ENCODE assay signal across 20 cellular contexts in the genomic region with DNA sequence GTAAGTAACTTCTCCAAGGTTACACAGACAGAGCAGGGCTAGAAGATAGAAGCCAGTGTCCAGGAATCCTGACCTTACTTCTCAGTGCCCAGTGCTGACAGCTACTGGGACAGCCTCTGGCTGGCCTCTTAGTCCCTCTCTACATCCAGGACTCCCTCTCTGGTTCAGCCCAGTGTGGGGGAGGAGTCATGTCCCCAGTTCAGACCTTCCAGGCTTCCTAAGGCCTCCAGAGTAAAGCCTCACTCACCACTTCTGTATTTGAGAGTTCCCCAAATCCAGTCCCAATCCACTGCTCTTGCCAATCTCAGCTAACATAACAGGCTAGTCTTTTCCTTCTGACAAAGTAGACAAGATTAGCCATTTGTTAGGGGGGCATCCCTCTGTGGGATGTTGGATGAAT. TPM values are rescaled to one million over a fixed set of nuclear protein-coding genes. Genes with fewer than 3 reads are reported as not detected.
A peak's percentile ranks its signal among the peaks of the same experiment; 100 is the strongest.
DNase-seq lines count a peak whose midpoint lies in the region; ATAC-seq and TF ChIP-seq lines count a peak whose summit lies in the region.
"Had no signal": no experiment of that assay in that cellular context is flagged by ENCODE, and none has a peak within 500 bp of the region (broad histone marks: within the 10 kb centered on the region; RNA-seq: fewer than 3 reads in every experiment).

No MANE protein-coding gene starts in this region.

- TF ChIP-seq CTCF in right atrium auricular region (IDR thresholded peaks at IDR 0.05): no peak
- no peak for TF ChIP-seq CTCF in colonic mucosa (IDR thresholded peaks at IDR 0.05)
- no peak for TF ChIP-seq CTCF in transverse colon (IDR thresholded peaks at IDR 0.05)

- H3K27me3 ChIP-seq in right atrium auricular region: no peaks in the 10 kb centered on the region
- H3K27me3 ChIP-seq in colonic mucosa: no peaks in the 10 kb centered on the region
- H3K27me3 ChIP-seq in transverse colon: no peaks in the 10 kb centered on the region

- no peak for TF ChIP-seq POLR2A in transverse colon (IDR thresholded peaks at IDR 0.05)

- in situ Hi-C loops in transverse colon (cut with MboI; ENCODE audit: low pct_ligation_motif_present in 1 of 4, low pct_unique_long_range_greater_than_20kb in 1 of 4, low sequenced_read_pairs in 3 of 4): no loop called here

- H3K36me3 ChIP-seq in right atrium auricular region (no peaks in the 10 kb centered on the region), colonic mucosa (no peaks in the 10 kb centered on the region), transverse colon (no peaks in the 10 kb centered on the region)
- H3K36me3 ChIP-seq: thoracic aorta had no signal

- H3K4me3 ChIP-seq in right atrium auricular region: no peak overlapping the region
- H3K4me3 ChIP-seq in colonic mucosa: no peak overlapping the region
- H3K4me3 ChIP-seq in transverse colon: no peak overlapping the region
- H3K4me3 ChIP-seq: thoracic aorta had no signal

- intact Hi-C loops in Right ventricle myocardium inferior (cut with DNase I) (no loop called here), colonic mucosa (cut with DNase I) (no loop called here), transverse colon (cut with DNase I; ENCODE audit: low total_unique reads) (no loop called here)

- no peaks in the 10 kb centered on the region for H3K9me3 ChIP-seq in right atrium auricular region
- no peaks in the 10 kb centered on the region for H3K9me3 ChIP-seq in colonic mucosa
- no peaks in the 10 kb centered on the region for H3K9me3 ChIP-seq in transverse colon
- H3K9me3 ChIP-seq: thoracic aorta had no signal

- no peak overlapping the region for H3K27ac ChIP-seq in right atrium auricular region
- peak overlapping the region; percentile 53 for H3K27ac ChIP-seq in colonic mucosa
- peak overlapping the region; percentile 30 to 65 (median 50) for H3K27ac ChIP-seq in transverse colon
- H3K27ac ChIP-seq: thoracic aorta had no signal

- H3K4me1 ChIP-seq in right atrium auricular region (no peaks in the 10 kb centered on the region), colonic mucosa (peaks cover 14% of the 10 kb centered on the region), transverse colon (peaks cover 0 to 42% (median 35%) of the 10 kb centered on the region in 4 donors)

- no peak overlapping the region for H3K9ac ChIP-seq in colonic mucosa (ENCODE audit: low read depth in 2 of 2, low read length in 2 of 2)

- DNase-seq in Right ventricle myocardium inferior (ENCODE audit: missing footprints) (no peak), right atrium auricular region (ENCODE audit: low spot score) (no peak), colonic mucosa (no peak), left lobe of liver (ENCODE audit: low spot score) (no peak), transverse colon (no peak), NCI-H345 treated with DMSO at 0.1 percent for 48 hours (lab: John Stamatoyannopoulos, UW; ENCODE audit: unreplicated experiment) (no peak)
- DNase-seq in activated CD4-positive, alpha-beta T cell treated with anti-CD3 and anti-CD28 coated beads, Interleukin-2, amount 50 U/mL, for 4 hours: no peak
- DNase-seq: activated CD4-positive, alpha-beta memory T cell treated with anti-CD3 and anti-CD28 coated beads for 36 hours; activated CD8-positive, alpha-beta memory T cell treated with anti-CD3 and anti-CD28 coated beads, Interleukin-2, amount 50 U/mL, for 4 hours; activated naive CD4-positive, alpha-beta T cell treated with anti-CD3 and anti-CD28 coated beads, Interleukin-2, amount 50 U/mL, for 16 hours; amniotic stem cell; cortex of kidney; NCI-H1417 treated with DMSO at 0.1 percent for 48 hours; NCI-H345; NCI-H748 treated with DMSO at 0.1 percent for 48 hours; stimulated activated CD4-positive, alpha-beta T cell treated with anti-CD3 and anti-CD28 coated beads, Interleukin-15, amount 100 ng/mL, for 24 hours; stimulated activated naive CD4-positive, alpha-beta T cell had no signal

- ATAC-seq in Right ventricle myocardium inferior (peak; percentile 88), left lobe of liver (peak; percentile 26), HG03432 (IDR thresholded peaks at IDR 0.05; ENCODE audit: unreplicated experiment) (no peak)
- ATAC-seq: activated CD4-positive, CD25-positive, alpha-beta regulatory T cell treated with anti-CD3 and anti-CD28 coated beads, Interleukin-2, amount 50 U/mL, for 24 hours had no signal

- no peak for TF ChIP-seq EP300 in transverse colon (IDR thresholded peaks at IDR 0.05; ENCODE audit: low read depth)

RNA-seq across cellular contexts. Expression of gene EPB41L1, which starts 36.9 kb away (rescaled TPM):
- total RNA-seq in Right ventricle myocardium inferior (21.5 TPM), right atrium auricular region (10 to 100 TPM; 17.5 to 18.1 TPM), colonic mucosa (10 to 100 TPM; 40.3 to 59.2 TPM), left lobe of liver (5.0 TPM), transverse colon (100 to 1,000 TPM in 1 of 4 donors, 10 to 100 TPM in 3; 36.4 to 167 (median 79.4) TPM)

Comparison
In these comparisons a context has a peak if more than half of its experiments do, and no peak if none do; other contexts are left out.
1. H3K27ac ChIP-seq: peak in colonic mucosa (single experiment) and transverse colon (4 of 4); none in right atrium auricular region (0 of 2).